8 cellular contexts compared by ENCODE assay signal in genomic region chr3:27659279-27660021, GRCh38.
A peak's percentile ranks its signal among the peaks of the same experiment; 100 is the strongest.
DNase-seq lines count a peak whose midpoint lies in the region; ATAC-seq and TF ChIP-seq lines count a peak whose summit lies in the region.

No MANE protein-coding gene starts in this region.

- intact Hi-C loops in body of pancreas (cut with DNase I): loop anchor here (10.0 kb wide), 1 partner anchor 335 kb away; no protein-coding TSS in a partner anchor

- TF ChIP-seq CTCF in GM06990 (IDR thresholded peaks at IDR 0.05; ENCODE audit: insufficient read depth, low read length, poor library complexity, severe bottlenecking) (peak; percentile 90), body of pancreas (IDR thresholded peaks at IDR 0.05) (peak; percentile 63 to 71 (median 66))

- no peak overlapping the region for H3K4me3 ChIP-seq in GM06990 (replicated peaks; ENCODE audit: low read depth, low read length)
- H3K4me3 ChIP-seq in body of pancreas: no peak overlapping the region

- H3K36me3 ChIP-seq in GM06990 (ENCODE audit: control insufficient read depth, insufficient read depth, low read length) (no peaks in the 10 kb centered on the region), body of pancreas (replicated peaks in 1 of 2; ENCODE audit: insufficient read depth in 1 of 2, low read depth in 2 of 2) (no peaks in the 10 kb centered on the region)

- H3K27me3 ChIP-seq in GM06990 (replicated peaks; ENCODE audit: control insufficient read depth, insufficient read depth, low read length): no peaks in the 10 kb centered on the region
- H3K27me3 ChIP-seq in body of pancreas: no peaks in the 10 kb centered on the region

- no peaks in the 10 kb centered on the region for H3K9me3 ChIP-seq in body of pancreas

- DNase-seq in GM06990 (ENCODE audit: extremely low read depth, insufficient read length) (no peak), HT-29 (ENCODE audit: low spot score) (peak; percentile 71), SW 1271 (lab: John Stamatoyannopoulos, UW) (peak; percentile 36 to 76), body of pancreas (peak; percentile 48 to 69 (median 56)), kidney glomerular epithelial cell (lab: John Stamatoyannopoulos, UW) (peak; percentile 59), NCI-H1436 (lab: John Stamatoyannopoulos, UW) (no peak)
- peak; percentile 11 to 23 for DNase-seq in stimulated activated CD8-positive, alpha-beta memory T cell treated with anti-CD3 and anti-CD28 coated beads, Interleukin-4, amount 100 ng/mL, for 1 hour (ENCODE audit: low read depth in 2 of 2, low spot score in 1 of 2)

- 44 to 52% methylated on average over 3 of the region's 3 CpGs for WGBS in body of pancreas, 2 donors

- H3K27ac ChIP-seq in body of pancreas: no peak overlapping the region

- ATAC-seq in GM21447 (IDR thresholded peaks at IDR 0.05; ENCODE audit: unreplicated experiment) (peak; percentile 81), body of pancreas (peak; percentile 67)

- no peak for TF ChIP-seq POLR2A in body of pancreas (IDR thresholded peaks at IDR 0.05)

- H3K4me1 ChIP-seq in body of pancreas: no peaks in the 10 kb centered on the region

Comparison
In these comparisons a context has a peak if more than half of its experiments do, and no peak if none do; other contexts are left out.
1. DNase-seq: peak in HT-29 (single experiment), SW 1271 (2 of 2), body of pancreas (4 of 4), kidney glomerular epithelial cell (single experiment) and stimulated activated CD8-positive, alpha-beta memory T cell treated with anti-CD3 and anti-CD28 coated beads, Interleukin-4, amount 100 ng/mL, for 1 hour (2 of 2); none in GM06990 (single experiment) and NCI-H1436 (single experiment).